In genomic region chrX:124476562-124476961, GRCh38 we compare ENCODE assay signal across 23 cellular contexts.
"Had no signal": no experiment of that assay in that cellular context is flagged by ENCODE, and none has a peak within 500 bp of the region (broad histone marks: within the 10 kb centered on the region; RNA-seq: fewer than 3 reads in every experiment).

No MANE protein-coding gene starts in this region.

- H3K4me1 Mint-ChIP-seq: memory B cell; stimulated activated naive B cell treated with anti-CD40 and anti-IgM and Interleukin-4, amounts not matched to agents 10 μg/mL and 1 μg/mL and 100 μg/mL, for 72 hours had no signal

- H3K4me3 Mint-ChIP-seq: activated CD8-positive, alpha-beta memory T cell treated with anti-CD3 and anti-CD28 coated beads, Interleukin-2, amount 10 ng/mL, durations not matched to agents 7 days and 5 days; activated naive CD8-positive, alpha-beta T cell; activated T-cell treated with anti-CD3 and anti-CD28 coated beads, Interleukin-2, amount 50 U/mL, for 4 hours; dendritic cell treated with granulocyte-macrophage colony-stimulating factor and Interleukin-4, amounts not matched to agents 40 ng/mL and 50 ng/mL, for 4 days; effector memory CD8-positive, alpha-beta T cell; memory B cell; nephron progenitor cell; stimulated activated naive B cell treated with anti-CD40 and anti-IgM and Interleukin-4, amounts not matched to agents 10 μg/mL and 1 μg/mL and 100 μg/mL, for 72 hours had no signal

- H3K36me3 ChIP-seq: brain microvascular endothelial cell, gastroesophageal sphincter, left ventricle myocardium inferior, prostate gland, right lobe of liver, tibial nerve, vagina had no signal

- H3K27ac Mint-ChIP-seq: activated CD8-positive, alpha-beta memory T cell treated with anti-CD3 and anti-CD28 coated beads, Interleukin-2, amount 10 ng/mL, durations not matched to agents 7 days and 5 days; activated naive CD8-positive, alpha-beta T cell; dendritic cell treated with granulocyte-macrophage colony-stimulating factor and Interleukin-4, amounts not matched to agents 40 ng/mL and 50 ng/mL, for 4 days; effector memory CD8-positive, alpha-beta T cell; memory B cell; nephron progenitor cell; stimulated activated naive B cell treated with anti-CD40 and anti-IgM and Interleukin-4, amounts not matched to agents 10 μg/mL and 1 μg/mL and 100 μg/mL, for 72 hours had no signal

- H3K27ac ChIP-seq: brain microvascular endothelial cell, epithelial cell of prostate, gastroesophageal sphincter, left ventricle myocardium inferior, prostate gland, right lobe of liver, tibial nerve, vagina had no signal

- ATAC-seq: activated CD8-positive, alpha-beta memory T cell treated with anti-CD3 and anti-CD28 coated beads, Interleukin-2, amount 10 ng/mL, durations not matched to agents 7 days and 5 days; activated T-cell treated with anti-CD3 and anti-CD28 coated beads, Interleukin-2, amount 50 U/mL, for 4 hours; effector memory CD8-positive, alpha-beta T cell; gastroesophageal sphincter; right lobe of liver; stimulated activated naive B cell treated with anti-CD40 and anti-IgM and Interleukin-4, amounts not matched to agents 10 μg/mL and 1 μg/mL and 100 μg/mL, for 72 hours had no signal

- H3K27me3 ChIP-seq: brain microvascular endothelial cell, gastroesophageal sphincter, right lobe of liver, tibial nerve, vagina had no signal

- H3K27me3 Mint-ChIP-seq: activated CD8-positive, alpha-beta memory T cell treated with anti-CD3 and anti-CD28 coated beads, Interleukin-2, amount 10 ng/mL, durations not matched to agents 7 days and 5 days; activated naive CD8-positive, alpha-beta T cell; effector memory CD8-positive, alpha-beta T cell; memory B cell; stimulated activated naive B cell treated with anti-CD40 and anti-IgM and Interleukin-4, amounts not matched to agents 10 μg/mL and 1 μg/mL and 100 μg/mL, for 72 hours had no signal

- H3K36me3 Mint-ChIP-seq: activated CD8-positive, alpha-beta memory T cell treated with anti-CD3 and anti-CD28 coated beads, Interleukin-2, amount 10 ng/mL, durations not matched to agents 7 days and 5 days; activated naive CD8-positive, alpha-beta T cell; memory B cell; stimulated activated naive B cell treated with anti-CD40 and anti-IgM and Interleukin-4, amounts not matched to agents 10 μg/mL and 1 μg/mL and 100 μg/mL, for 72 hours had no signal

- DNase-seq: activated CD4-positive, alpha-beta T cell treated with anti-CD3 and anti-CD28 coated beads for 1 hour; activated CD4-positive, alpha-beta T cell treated with anti-CD3 and anti-CD28 coated beads, Interleukin-2, amount 50 U/mL, for 48 hours; activated CD8-positive, alpha-beta memory T cell treated with anti-CD3 and anti-CD28 coated beads, Interleukin-2, amount 10 ng/mL, durations not matched to agents 7 days and 5 days; activated gamma-delta T cell; activated T-cell treated with anti-CD3 and anti-CD28 coated beads, Interleukin-2, amount 50 U/mL, for 4 hours; amygdala; brain microvascular endothelial cell; cerebellar nuclear complex; effector memory CD8-positive, alpha-beta T cell; kidney; left ventricle myocardium inferior; nephron progenitor cell; right lobe of liver; stimulated activated CD4-positive, alpha-beta T cell treated with anti-CD3 and anti-CD28 coated beads, Interleukin-2, amount 100 ng/mL, for 24 hours; stimulated activated naive B cell treated with anti-CD40 and anti-IgM and Interleukin-4, amounts not matched to agents 10 μg/mL and 1 μg/mL and 100 μg/mL, for 72 hours had no signal

- H3K4me3 ChIP-seq: gastroesophageal sphincter, left ventricle myocardium inferior, prostate gland, right lobe of liver, tibial nerve, vagina had no signal

- H3K9me3 Mint-ChIP-seq: activated T-cell treated with anti-CD3 and anti-CD28 coated beads, Interleukin-2, amount 50 U/mL, for 4 hours; dendritic cell treated with granulocyte-macrophage colony-stimulating factor and Interleukin-4, amounts not matched to agents 40 ng/mL and 50 ng/mL, for 4 days; effector memory CD8-positive, alpha-beta T cell; memory B cell; nephron progenitor cell; stimulated activated naive B cell treated with anti-CD40 and anti-IgM and Interleukin-4, amounts not matched to agents 10 μg/mL and 1 μg/mL and 100 μg/mL, for 72 hours had no signal

- H3K4me1 ChIP-seq: gastroesophageal sphincter, left ventricle myocardium inferior, prostate gland, right lobe of liver, tibial nerve, vagina had no signal

- H3K9me3 ChIP-seq: gastroesophageal sphincter, left ventricle myocardium inferior, prostate gland, right lobe of liver, tibial nerve, vagina had no signal

- FAIRE-seq: kidney had no signal
